Comparison of ENCODE assay signal across 14 cellular contexts in the genomic region with DNA sequence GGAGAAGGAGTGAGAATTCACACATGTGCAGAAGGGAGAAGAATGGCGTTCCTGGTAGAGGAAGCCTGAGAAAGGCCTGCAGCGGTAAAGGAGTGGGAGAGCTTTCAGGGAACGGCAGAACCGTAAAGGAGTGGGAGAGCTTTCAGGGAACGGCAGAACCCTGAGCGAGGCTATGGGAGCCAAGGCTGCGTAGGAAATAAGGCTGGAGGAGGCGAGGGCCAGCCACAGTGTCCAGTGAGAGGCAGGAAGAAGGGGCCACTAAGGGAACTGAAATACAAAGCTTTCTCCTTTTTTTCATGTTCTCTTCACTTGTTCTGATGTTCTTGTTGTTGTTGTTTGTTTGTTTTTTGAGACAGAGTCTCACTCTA. TPM values are rescaled to one million over a fixed set of nuclear protein-coding genes. Genes with fewer than 3 reads are reported as not detected.
DNase-seq lines count a peak whose midpoint lies in the region; ATAC-seq and TF ChIP-seq lines count a peak whose summit lies in the region.
"Had no signal": no experiment of that assay in that cellular context is flagged by ENCODE, and none has a peak within 500 bp of the region (broad histone marks: within the 10 kb centered on the region; RNA-seq: fewer than 3 reads in every experiment).

No MANE protein-coding gene starts in this region.

- WGBS in suprapubic skin = 77% methylated on average over 8 of the region's 8 CpGs

- no peak for TF ChIP-seq EP300 in suprapubic skin (IDR thresholded peaks at IDR 0.05)

- H3K27ac Mint-ChIP-seq in endothelial cell (ENCODE audit: unreplicated experiment) = peak overlapping the region; percentile 2
- H3K27ac Mint-ChIP-seq: CD8-positive, alpha-beta T cell; GM23338; IgD-negative memory B cell had no signal

- H3K36me3 ChIP-seq in suprapubic skin = no peaks in the 10 kb centered on the region

- H3K36me3 Mint-ChIP-seq in endothelial cell (ENCODE audit: low read depth, unreplicated experiment) = no peaks in the 10 kb centered on the region
- H3K36me3 Mint-ChIP-seq: CD14-positive monocyte, IgD-negative memory B cell had no signal

- no peaks in the 10 kb centered on the region for H3K9me3 ChIP-seq in suprapubic skin

- ATAC-seq in stimulated activated naive CD8-positive, alpha-beta T cell treated with anti-CD3 and anti-CD28 coated beads, Interleukin-15, Interleukin-2, amounts not matched to agents 100 U/mL and 50 U/mL, for 24 hours = no peak
- no peak for ATAC-seq in Right ventricle myocardium superior (ENCODE audit: poor library complexity)
- ATAC-seq: CD8-positive, alpha-beta T cell had no signal

- TF ChIP-seq POLR2A in suprapubic skin (IDR thresholded peaks at IDR 0.05) = no peak

- no peak overlapping the region for H3K4me3 Mint-ChIP-seq in endothelial cell (ENCODE audit: unreplicated experiment)
- H3K4me3 Mint-ChIP-seq: CD14-positive monocyte; CD8-positive, alpha-beta T cell; GM23338; IgD-negative memory B cell had no signal

- peak; percentile 11 for DNase-seq in activated CD8-positive, alpha-beta memory T cell treated with anti-CD3 and anti-CD28 coated beads for 24 hours
- no peak for DNase-seq in activated CD8-positive, alpha-beta memory T cell treated with anti-CD3 and anti-CD28 coated beads, Interleukin-2, amount 50 U/mL, for 48 hours
- no peak for DNase-seq in endothelial cell (ENCODE audit: low spot score)
- DNase-seq in suprapubic skin (ENCODE audit: low spot score in 2 of 2) = peak; percentile 6 to 52
- no peak for DNase-seq in activated naive CD4-positive, alpha-beta T cell treated with anti-CD3 and anti-CD28 coated beads, Interleukin-2, amount 50 U/mL, for 16 hours
- DNase-seq in stimulated activated naive CD8-positive, alpha-beta T cell treated with anti-CD3 and anti-CD28 coated beads, Interleukin-15, Interleukin-2, amounts not matched to agents 100 U/mL and 50 U/mL, for 24 hours = no peak
- no peak for DNase-seq in Right ventricle myocardium superior
- DNase-seq: CD8-positive, alpha-beta T cell; DMS53 had no signal

- TF ChIP-seq CTCF in endothelial cell (IDR thresholded peaks at IDR 0.05; ENCODE audit: unreplicated experiment) = no peak
- no peak for TF ChIP-seq CTCF in suprapubic skin (IDR thresholded peaks at IDR 0.05)

- no peaks in the 10 kb centered on the region for H3K27me3 ChIP-seq in suprapubic skin

- no peak overlapping the region for H3K27ac ChIP-seq in suprapubic skin
- H3K27ac ChIP-seq: 22Rv1 had no signal

- peaks cover 3% of the 10 kb centered on the region for H3K27me3 Mint-ChIP-seq in endothelial cell (ENCODE audit: unreplicated experiment)
- H3K27me3 Mint-ChIP-seq: IgD-negative memory B cell had no signal

- H3K4me1 Mint-ChIP-seq in endothelial cell (ENCODE audit: unreplicated experiment) = no peaks in the 10 kb centered on the region
- H3K4me1 Mint-ChIP-seq: CD14-positive monocyte, GM23338, IgD-negative memory B cell had no signal

- H3K4me1 ChIP-seq in suprapubic skin = no peaks in the 10 kb centered on the region

- no peaks in the 10 kb centered on the region for H3K9me3 Mint-ChIP-seq in endothelial cell (ENCODE audit: unreplicated experiment)

- intact Hi-C loops in Right ventricle myocardium superior (cut with DNase I) = no loop called here

- no peak overlapping the region for H3K4me3 ChIP-seq in suprapubic skin
- H3K4me3 ChIP-seq: GM12878, GM23338 had no signal

RNA-seq across cellular contexts. Expression of gene GOLGA6L10, which starts 41.6 kb away (rescaled TPM):
- total RNA-seq in endothelial cell (ENCODE audit: unreplicated experiment) (0.28 TPM), suprapubic skin (1 to 10 TPM in 3 of 4 donors, under 1 TPM in 1; 0.60 to 4.5 (median 2.0) TPM), Right ventricle myocardium superior (0.11 TPM)

RNA-seq across cellular contexts. Expression of gene SAXO2, which starts 45.1 kb away (rescaled TPM):
- 2.0 TPM for total RNA-seq in endothelial cell (ENCODE audit: unreplicated experiment)
- 1 to 10 TPM in 1 of 4 donors, under 1 TPM in 2, not detected in 1; 0.23 to 1.7 (median 0.32) TPM for total RNA-seq in suprapubic skin
- 3.0 TPM for total RNA-seq in Right ventricle myocardium superior

RNA-seq across cellular contexts. Expression of gene EFL1, which starts 45.2 kb away (rescaled TPM):
- total RNA-seq in endothelial cell (ENCODE audit: unreplicated experiment) = 19.3 TPM
- total RNA-seq in suprapubic skin = 10 to 100 TPM; 18.3 to 25.3 (median 22.2) TPM
- total RNA-seq in Right ventricle myocardium superior = 14.9 TPM

Comparison
In these comparisons a context has a peak if more than half of its experiments do, and no peak if none do; other contexts are left out.
1. DNase-seq: peak in activated CD8-positive, alpha-beta memory T cell treated with anti-CD3 and anti-CD28 coated beads for 24 hours (single experiment) and suprapubic skin (2 of 2); none in activated CD8-positive, alpha-beta memory T cell treated with anti-CD3 and anti-CD28 coated beads, Interleukin-2, amount 50 U/mL, for 48 hours (single experiment), endothelial cell (single experiment), activated naive CD4-positive, alpha-beta T cell treated with anti-CD3 and anti-CD28 coated beads, Interleukin-2, amount 50 U/mL, for 16 hours (single experiment), stimulated activated naive CD8-positive, alpha-beta T cell treated with anti-CD3 and anti-CD28 coated beads, Interleukin-15, Interleukin-2, amounts not matched to agents 100 U/mL and 50 U/mL, for 24 hours (single experiment) and Right ventricle myocardium superior (single experiment).